Comparison of ENCODE assay signal across 8 cellular contexts in the genomic region with DNA sequence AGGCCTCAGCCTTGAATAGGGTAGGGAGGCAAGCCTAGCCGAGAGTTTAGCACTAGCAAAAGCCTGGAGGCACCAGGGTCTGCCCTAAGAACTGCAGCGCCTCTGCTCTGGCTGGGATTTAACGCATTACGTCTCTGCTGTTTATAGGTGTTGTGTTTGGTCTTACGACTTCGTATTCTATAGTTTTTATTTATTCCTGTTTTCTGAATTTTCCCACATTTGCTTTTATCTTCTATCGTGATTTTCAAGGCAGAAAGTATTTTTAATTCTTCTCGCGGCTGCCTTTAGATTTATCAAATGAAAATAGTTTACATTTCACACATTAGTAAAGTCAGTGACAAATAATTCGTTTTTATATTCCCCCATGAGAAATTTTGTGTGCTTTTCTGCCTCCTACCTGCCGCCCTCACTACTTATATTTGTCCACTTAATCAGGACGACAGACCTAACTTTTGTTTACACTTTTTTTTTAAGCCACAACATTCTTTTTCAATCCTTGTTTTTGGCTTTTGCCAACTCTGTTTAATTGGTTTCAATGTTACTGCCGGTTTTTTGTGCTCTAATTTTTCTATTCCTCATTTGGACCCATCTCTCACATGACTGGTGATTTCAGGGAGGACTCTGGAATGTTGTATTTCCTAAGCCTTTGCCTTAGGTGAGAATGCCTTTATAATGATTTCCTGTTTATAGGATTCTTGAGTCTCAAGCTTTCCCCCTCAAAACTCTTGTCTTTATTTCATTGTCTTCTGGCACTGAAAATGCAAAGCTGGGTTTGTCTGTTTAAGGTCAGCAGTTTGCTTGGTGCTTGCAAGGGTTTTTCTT. TPM values are rescaled to one million over a fixed set of nuclear protein-coding genes. Genes with fewer than 3 reads are reported as not detected.
DNase-seq lines count a peak whose midpoint lies in the region; ATAC-seq and TF ChIP-seq lines count a peak whose summit lies in the region.

No MANE protein-coding gene starts in this region.

- TF ChIP-seq CTCF in left ventricle myocardium inferior (IDR thresholded peaks at IDR 0.05; ENCODE audit: borderline replicate concordance), result no peak
- no peak for TF ChIP-seq CTCF in thyroid gland (IDR thresholded peaks at IDR 0.05)

- no peak for DNase-seq in left ventricle myocardium inferior
- DNase-seq in Right ventricle myocardium inferior (ENCODE audit: missing footprints), result no peak
- DNase-seq in adipocyte (ENCODE audit: low read depth), result peak; percentile 12
- DNase-seq in kidney tubule cell (ENCODE audit: low spot score), result peak; percentile 55
- no peak for DNase-seq in thyroid gland
- DNase-seq in foreskin melanocyte, result no peak
- no peak for DNase-seq in medulla oblongata (ENCODE audit: extremely low spot score)

- H3K27me3 ChIP-seq in left ventricle myocardium inferior (ENCODE audit: low read depth) (no peaks in the 10 kb centered on the region), adipocyte (replicated peaks; ENCODE audit: control insufficient read depth, insufficient read depth, low read length) (peaks cover 6% of the 10 kb centered on the region), thyroid gland (no peaks in the 10 kb centered on the region)

- H3K4me3 ChIP-seq in left ventricle myocardium inferior (peak overlapping the region; percentile 99), adipocyte (ENCODE audit: low read length) (peak overlapping the region; percentile 96), thyroid gland (replicated peaks in 1 of 3) (peak overlapping the region; percentile 65 to 93 (median 91))

- H3K27ac ChIP-seq in left ventricle myocardium inferior (replicated peaks) (peak overlapping the region; percentile 87), thyroid gland (peak overlapping the region; percentile 23 to 86 (median 70))

- intact Hi-C loops in left ventricle myocardium inferior (cut with micrococcal nuclease) (no loop called here), Right ventricle myocardium inferior (cut with DNase I) (no loop called here), thyroid gland (cut with DNase I) (no loop called here)

- peak overlapping the region; percentile 90 for H3K9ac ChIP-seq in adipocyte (ENCODE audit: low read length)

- H3K9me3 ChIP-seq in left ventricle myocardium inferior (replicated peaks) (no peaks in the 10 kb centered on the region), adipocyte (ENCODE audit: control insufficient read depth, low read length) (no peaks in the 10 kb centered on the region), thyroid gland (no peaks in the 10 kb centered on the region)

- H3K4me1 ChIP-seq in left ventricle myocardium inferior (peaks cover 36% of the 10 kb centered on the region), adipocyte (ENCODE audit: control insufficient read depth, insufficient read depth, low read length) (peaks cover 18% of the 10 kb centered on the region), thyroid gland (peaks cover 9 to 22% of the 10 kb centered on the region in 2 donors)

- 29 to 38% methylated on average over 13 of the region's 13 CpGs for WGBS in thyroid gland, 2 donors

- TF ChIP-seq POLR2A in thyroid gland (IDR thresholded peaks at IDR 0.05), result no peak

- no peak for ATAC-seq in Right ventricle myocardium inferior
- no peak for ATAC-seq in GM21360 (IDR thresholded peaks at IDR 0.05; ENCODE audit: unreplicated experiment)

- no peaks in the 10 kb centered on the region for H3K36me3 ChIP-seq in left ventricle myocardium inferior
- no peaks in the 10 kb centered on the region for H3K36me3 ChIP-seq in adipocyte (ENCODE audit: control insufficient read depth, insufficient read depth, low read length, severe bottlenecking)
- no peaks in the 10 kb centered on the region for H3K36me3 ChIP-seq in thyroid gland

RNA-seq across cellular contexts. Expression of gene LZTS3, which starts 1.3 kb away (rescaled TPM):
- 13.4 TPM for total RNA-seq in left ventricle myocardium inferior
- total RNA-seq in Right ventricle myocardium inferior, result 19.6 TPM
- 10 to 100 TPM; 27.7 to 39.1 (median 35.1) TPM for total RNA-seq in thyroid gland

RNA-seq across cellular contexts. Expression of gene FASTKD5, which starts 15.0 kb away (rescaled TPM):
- total RNA-seq in left ventricle myocardium inferior (27.8 TPM), Right ventricle myocardium inferior (27.9 TPM), thyroid gland (10 to 100 TPM; 20.6 to 24.2 (median 21.3) TPM)

RNA-seq across cellular contexts. Expression of gene UBOX5, which starts 15.0 kb away (rescaled TPM):
- total RNA-seq in left ventricle myocardium inferior, result 3.1 TPM
- 2.4 TPM for total RNA-seq in Right ventricle myocardium inferior
- 10 to 100 TPM in 1 of 4 donors, 1 to 10 TPM in 3; 7.0 to 12.4 (median 8.7) TPM for total RNA-seq in thyroid gland

RNA-seq across cellular contexts. Expression of gene DDRGK1, which starts 29.8 kb away (rescaled TPM):
- total RNA-seq in left ventricle myocardium inferior (30.0 TPM), Right ventricle myocardium inferior (36.5 TPM), thyroid gland (100 to 1,000 TPM in 3 of 4 donors, 10 to 100 TPM in 1; 95.5 to 136 (median 126) TPM)

RNA-seq across cellular contexts. Expression of gene ITPA, which starts 34.6 kb away (rescaled TPM):
- 17.2 TPM for total RNA-seq in left ventricle myocardium inferior
- total RNA-seq in Right ventricle myocardium inferior, result 21.4 TPM
- total RNA-seq in thyroid gland, result 10 to 100 TPM; 58.3 to 81.3 (median 68.2) TPM

Comparison
In these comparisons a context has a peak if more than half of its experiments do, and no peak if none do; other contexts are left out.
1. DNase-seq: peak in adipocyte (single experiment) and kidney tubule cell (single experiment); none in left ventricle myocardium inferior (single experiment), Right ventricle myocardium inferior (single experiment), thyroid gland (0 of 2), foreskin melanocyte (single experiment) and medulla oblongata (single experiment).
2. Peak in every context shown above with its lines, with median percentiles within 50 percentile points of each other: H3K4me3 ChIP-seq.